Comparison of ENCODE assay signal across 1 cellular context in genomic region chr14:94393474-94393873, GRCh38.
TF ChIP-seq lines count a peak whose summit lies in the region.

No MANE protein-coding gene starts in this region.

TF ChIP-seq in liver, 16 proteins besides CTCF, POLR2A, EP300 and RAD21:
- TF ChIP-seq HNF4G (IDR thresholded peaks at IDR 0.05) (peak; percentile 15), NR2F2 (IDR thresholded peaks at IDR 0.05) (no peak), GABPA (IDR thresholded peaks at IDR 0.05 in 1 of 2, conservative IDR thresholded peaks at IDR 0.05 in 1 of 2) (no peak), SP1 (IDR thresholded peaks at IDR 0.05) (peak; percentile 58), YY1 (IDR thresholded peaks at IDR 0.05) (no peak), ATF3 (IDR thresholded peaks at IDR 0.05) (no peak), HNF4A (conservative IDR thresholded peaks at IDR 0.05) (peak; percentile 53 to 58), TAF1 (conservative IDR thresholded peaks at IDR 0.05) (peak; percentile 44), JUND (IDR thresholded peaks at IDR 0.05) (peak in 1 of 2 donors; percentile 12), FOXA2 (IDR thresholded peaks at IDR 0.05) (peak; percentile 66), RXRA (IDR thresholded peaks at IDR 0.05) (peak in 1 of 2 donors; percentile 47), EGR1 (IDR thresholded peaks at IDR 0.05; ENCODE audit: low read depth in 2 of 2) (peak; percentile 95 to 99), FOXA1 (IDR thresholded peaks at IDR 0.05) (peak; percentile 18)
- TF ChIP-seq, protein P1, sequence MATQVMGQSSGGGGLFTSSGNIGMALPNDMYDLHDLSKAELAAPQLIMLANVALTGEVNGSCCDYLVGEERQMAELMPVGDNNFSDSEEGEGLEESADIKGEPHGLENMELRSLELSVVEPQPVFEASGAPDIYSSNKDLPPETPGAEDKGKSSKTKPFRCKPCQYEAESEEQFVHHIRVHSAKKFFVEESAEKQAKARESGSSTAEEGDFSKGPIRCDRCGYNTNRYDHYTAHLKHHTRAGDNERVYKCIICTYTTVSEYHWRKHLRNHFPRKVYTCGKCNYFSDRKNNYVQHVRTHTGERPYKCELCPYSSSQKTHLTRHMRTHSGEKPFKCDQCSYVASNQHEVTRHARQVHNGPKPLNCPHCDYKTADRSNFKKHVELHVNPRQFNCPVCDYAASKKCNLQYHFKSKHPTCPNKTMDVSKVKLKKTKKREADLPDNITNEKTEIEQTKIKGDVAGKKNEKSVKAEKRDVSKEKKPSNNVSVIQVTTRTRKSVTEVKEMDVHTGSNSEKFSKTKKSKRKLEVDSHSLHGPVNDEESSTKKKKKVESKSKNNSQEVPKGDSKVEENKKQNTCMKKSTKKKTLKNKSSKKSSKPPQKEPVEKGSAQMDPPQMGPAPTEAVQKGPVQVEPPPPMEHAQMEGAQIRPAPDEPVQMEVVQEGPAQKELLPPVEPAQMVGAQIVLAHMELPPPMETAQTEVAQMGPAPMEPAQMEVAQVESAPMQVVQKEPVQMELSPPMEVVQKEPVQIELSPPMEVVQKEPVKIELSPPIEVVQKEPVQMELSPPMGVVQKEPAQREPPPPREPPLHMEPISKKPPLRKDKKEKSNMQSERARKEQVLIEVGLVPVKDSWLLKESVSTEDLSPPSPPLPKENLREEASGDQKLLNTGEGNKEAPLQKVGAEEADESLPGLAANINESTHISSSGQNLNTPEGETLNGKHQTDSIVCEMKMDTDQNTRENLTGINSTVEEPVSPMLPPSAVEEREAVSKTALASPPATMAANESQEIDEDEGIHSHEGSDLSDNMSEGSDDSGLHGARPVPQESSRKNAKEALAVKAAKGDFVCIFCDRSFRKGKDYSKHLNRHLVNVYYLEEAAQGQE (IDR thresholded peaks at IDR 0.05): peak; percentile 12
- TF ChIP-seq, protein P2, sequence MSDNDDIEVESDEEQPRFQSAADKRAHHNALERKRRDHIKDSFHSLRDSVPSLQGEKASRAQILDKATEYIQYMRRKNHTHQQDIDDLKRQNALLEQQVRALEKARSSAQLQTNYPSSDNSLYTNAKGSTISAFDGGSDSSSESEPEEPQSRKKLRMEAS (IDR thresholded peaks at IDR 0.05): peak; percentile 16
- TF ChIP-seq, protein P3, sequence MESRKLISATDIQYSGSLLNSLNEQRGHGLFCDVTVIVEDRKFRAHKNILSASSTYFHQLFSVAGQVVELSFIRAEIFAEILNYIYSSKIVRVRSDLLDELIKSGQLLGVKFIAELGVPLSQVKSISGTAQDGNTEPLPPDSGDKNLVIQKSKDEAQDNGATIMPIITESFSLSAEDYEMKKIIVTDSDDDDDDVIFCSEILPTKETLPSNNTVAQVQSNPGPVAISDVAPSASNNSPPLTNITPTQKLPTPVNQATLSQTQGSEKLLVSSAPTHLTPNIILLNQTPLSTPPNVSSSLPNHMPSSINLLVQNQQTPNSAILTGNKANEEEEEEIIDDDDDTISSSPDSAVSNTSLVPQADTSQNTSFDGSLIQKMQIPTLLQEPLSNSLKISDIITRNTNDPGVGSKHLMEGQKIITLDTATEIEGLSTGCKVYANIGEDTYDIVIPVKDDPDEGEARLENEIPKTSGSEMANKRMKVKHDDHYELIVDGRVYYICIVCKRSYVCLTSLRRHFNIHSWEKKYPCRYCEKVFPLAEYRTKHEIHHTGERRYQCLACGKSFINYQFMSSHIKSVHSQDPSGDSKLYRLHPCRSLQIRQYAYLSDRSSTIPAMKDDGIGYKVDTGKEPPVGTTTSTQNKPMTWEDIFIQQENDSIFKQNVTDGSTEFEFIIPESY (IDR thresholded peaks at IDR 0.05): no peak
TF ChIP-seq in liver: peak in this region for 11.
